ENCODE assay signal across 23 cellular contexts in the genomic region with DNA sequence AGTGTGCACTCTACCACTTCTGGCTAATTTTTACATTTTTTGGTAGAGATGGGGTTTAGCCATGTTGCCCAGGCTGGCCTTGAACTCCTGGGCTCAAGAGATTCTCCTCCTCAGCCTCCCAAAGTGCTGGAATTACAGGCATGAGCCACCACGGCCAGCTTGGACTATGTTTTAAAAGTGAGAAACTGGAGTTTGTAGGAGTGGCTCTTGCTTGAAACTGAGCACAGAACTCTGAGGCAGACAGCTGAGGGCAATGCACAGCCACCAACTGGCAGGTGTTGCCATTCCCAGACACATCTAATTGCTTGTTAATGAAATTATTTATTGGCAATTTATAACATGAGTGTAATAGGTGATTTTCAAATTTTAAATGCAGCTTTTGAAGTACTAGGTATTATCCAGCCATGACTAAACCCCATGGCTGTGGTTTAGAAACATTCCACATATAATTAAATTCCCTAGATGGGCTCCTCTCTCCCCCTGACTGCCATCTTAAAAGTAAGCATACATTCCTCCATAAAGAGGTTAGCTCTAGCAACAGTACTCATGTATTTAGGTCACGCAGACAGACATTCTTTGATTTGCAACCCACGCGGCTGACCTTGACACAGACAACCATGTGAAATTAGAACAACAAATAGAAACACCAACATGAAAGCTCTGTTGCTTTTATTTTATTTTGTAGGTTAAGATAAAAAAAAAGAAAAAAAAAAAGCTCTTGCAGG. TPM values are rescaled to one million over a fixed set of nuclear protein-coding genes. Genes with fewer than 3 reads are reported as not detected.
DNase-seq lines count a peak whose midpoint lies in the region; ATAC-seq and TF ChIP-seq lines count a peak whose summit lies in the region.
"Had no signal": no experiment of that assay in that cellular context is flagged by ENCODE, and none has a peak within 500 bp of the region (broad histone marks: within the 10 kb centered on the region; RNA-seq: fewer than 3 reads in every experiment).

No MANE protein-coding gene starts in this region.

- no peaks in the 10 kb centered on the region for H3K36me3 ChIP-seq in SK-N-SH (replicated peaks in 1 of 2; ENCODE audit: control insufficient read depth in 1 of 2, insufficient read depth in 2 of 2, low read length in 1 of 2)
- H3K36me3 ChIP-seq in effector memory CD4-positive, alpha-beta T cell (ENCODE audit: control insufficient read depth, insufficient read depth, low read length): no peaks in the 10 kb centered on the region
- H3K36me3 ChIP-seq: colonic mucosa, gastroesophageal sphincter, ovary had no signal

- H3K4me1 ChIP-seq in SK-N-SH (ENCODE audit: control insufficient read depth in 1 of 2, insufficient read depth in 2 of 2, low read depth in 1 of 2, low read length in 1 of 2): peaks cover 0 to 4% of the 10 kb centered on the region in 2 experiments; a peak in 2 of 4 replicates
- H3K4me1 ChIP-seq in effector memory CD4-positive, alpha-beta T cell (ENCODE audit: control insufficient read depth, insufficient read depth, low read length, poor library complexity, severe bottlenecking): no peaks in the 10 kb centered on the region
- H3K4me1 ChIP-seq: colonic mucosa had no signal

- no peak for TF ChIP-seq EP300 in SK-N-SH (IDR thresholded peaks at IDR 0.05; ENCODE audit: borderline replicate concordance in 1 of 2, low read depth in 1 of 2, low read length in 1 of 2)

- POLR2A ChIA-PET in SK-N-SH (lab: Yijun Ruan, JAX): interaction anchor here (0.8 kb wide), 1 partner anchor 18 kb away, joined by 4 read pairs; no protein-coding TSS in a partner anchor
- POLR2A ChIA-PET in WTC11 (lab: Charles Lee): interaction anchor here (1.6 kb wide), 1 partner anchor 18 kb away, joined by 9 read pairs; no protein-coding TSS in a partner anchor

- peaks cover 2% of the 10 kb centered on the region; the same call in 1 of the 2 replicates for H3K27me3 Mint-ChIP-seq in WTC11 (ENCODE audit: low read depth)
- H3K27me3 Mint-ChIP-seq: activated CD4-positive, alpha-beta memory T cell treated with anti-CD3 and anti-CD28 coated beads for 36 hours; activated naive CD8-positive, alpha-beta T cell treated with anti-CD3 and anti-CD28 coated beads, Interleukin-2, amount 10 ng/mL, durations not matched to agents 7 days and 5 days; CD4-positive, alpha-beta memory T cell had no signal

- H3K27me3 ChIP-seq in SK-N-SH (ENCODE audit: insufficient read depth): no peaks in the 10 kb centered on the region
- no peaks in the 10 kb centered on the region for H3K27me3 ChIP-seq in effector memory CD4-positive, alpha-beta T cell (replicated peaks; ENCODE audit: control insufficient read depth, insufficient read depth, low read length, poor library complexity, severe bottlenecking)
- H3K27me3 ChIP-seq: colonic mucosa, gastroesophageal sphincter, ovary had no signal

- no peak overlapping the region for H3K9ac ChIP-seq in SK-N-SH

- CTCF ChIA-PET in SK-N-SH (lab: Yijun Ruan, JAX) (interaction anchor here (0.8 to 1.0 kb wide), 2 partner anchors 12 to 199 kb away, joined by 4 read pairs; no protein-coding TSS in a partner anchor), WTC11 (lab: Charles Lee) (interaction anchor here (2.1 kb wide), 1 partner anchor 19 kb away, joined by 8 read pairs; no protein-coding TSS in a partner anchor)

- TF ChIP-seq CTCF in SK-N-SH (IDR thresholded peaks at IDR 0.05): no peak
- no peak for TF ChIP-seq CTCF in WTC11 (IDR thresholded peaks at IDR 0.05)

- H3K9me3 Mint-ChIP-seq in WTC11: peaks cover 27% of the 10 kb centered on the region

- no peak overlapping the region for H2AFZ ChIP-seq in SK-N-SH (ENCODE audit: low read depth)

- TF ChIP-seq RAD21 in SK-N-SH (IDR thresholded peaks at IDR 0.05; ENCODE audit: low read length): no peak

- peak; percentile 97 for ATAC-seq in SK-N-SH treated with all-trans-retinoic acid at 6 μM for 48 hours
- ATAC-seq in WTC11: 0 out of 2 replicates have a peak, but pooled peaks have one; percentile 18
- ATAC-seq: gastroesophageal sphincter, K562, PC-3 had no signal

- peak overlapping the region in 1 of 2 experiments; percentile 34; a peak in 1 of 4 replicates for H3K27ac ChIP-seq in SK-N-SH (ENCODE audit: low read depth in 2 of 2, low read length in 1 of 2)
- no peak overlapping the region for H3K27ac ChIP-seq in effector memory CD4-positive, alpha-beta T cell (ENCODE audit: insufficient read depth, low read length, poor library complexity, severe bottlenecking)
- H3K27ac ChIP-seq: colonic mucosa, gastroesophageal sphincter, ovary, SK-N-MC had no signal

- H3K4me3 ChIP-seq in SK-N-SH (ENCODE audit: low read depth in 2 of 2, low read length in 1 of 2): no peak overlapping the region
- H3K4me3 ChIP-seq in effector memory CD4-positive, alpha-beta T cell (ENCODE audit: insufficient read depth, low read depth, low read length, poor library complexity, severe bottlenecking): no peak overlapping the region
- H3K4me3 ChIP-seq: colonic mucosa, gastroesophageal sphincter, K562, ovary, SK-N-MC had no signal

- no peaks in the 10 kb centered on the region for H3K9me3 ChIP-seq in SK-N-SH
- H3K9me3 ChIP-seq in effector memory CD4-positive, alpha-beta T cell (ENCODE audit: control insufficient read depth, low read length): no peaks in the 10 kb centered on the region
- H3K9me3 ChIP-seq: colonic mucosa had no signal

- no peaks in the 10 kb centered on the region for H4K20me1 ChIP-seq in SK-N-SH (ENCODE audit: insufficient read depth)

- peaks cover 7% of the 10 kb centered on the region; the same call in 1 of the 2 replicates for H3K79me2 ChIP-seq in SK-N-SH (ENCODE audit: insufficient read depth)

- no peaks in the 10 kb centered on the region for H3K9me2 ChIP-seq in SK-N-SH

- 85% methylated on average over 4 of the region's 4 CpGs for WGBS in SK-N-SH (ENCODE audit: low lambda C conversion rate)

- H3F3A ChIP-seq in SK-N-SH (replicated peaks; ENCODE audit: insufficient read depth): no peaks in the 10 kb centered on the region

- no peak overlapping the region for H3K4me2 ChIP-seq in SK-N-SH

- H3K4me1 Mint-ChIP-seq in WTC11: peaks cover 13% of the 10 kb centered on the region
- H3K4me1 Mint-ChIP-seq: activated naive CD8-positive, alpha-beta T cell treated with anti-CD3 and anti-CD28 coated beads, Interleukin-2, amount 10 ng/mL, durations not matched to agents 7 days and 5 days; immature natural killer cell had no signal

- DNase-seq in SK-N-SH: no peak
- no peak for DNase-seq in WTC11 (ENCODE audit: low spot score)
- peak; percentile 91 for DNase-seq in iris pigment epithelial cell (ENCODE audit: low read depth)
- DNase-seq in retina: peak; percentile 28
- DNase-seq in GM19240 (ENCODE audit: insufficient read length, low spot score): no peak
- no peak for DNase-seq in effector memory CD4-positive, alpha-beta T cell
- DNase-seq in NCI-H526 treated with DMSO at 0.1 percent for 48 hours (lab: John Stamatoyannopoulos, UW): no peak
- DNase-seq: 8988T; activated CD4-positive, alpha-beta memory T cell treated with anti-CD3 and anti-CD28 coated beads for 36 hours; activated naive CD8-positive, alpha-beta T cell treated with anti-CD3 and anti-CD28 coated beads, Interleukin-2, amount 10 ng/mL, durations not matched to agents 7 days and 5 days; activated T-cell treated with anti-CD3 and anti-CD28 coated beads, Interleukin-2, amount 50 U/mL, for 48 hours; CD4-positive, alpha-beta memory T cell; colonic mucosa; immature natural killer cell; NCI-H1048; ovary; PC-3; stimulated activated CD4-positive, alpha-beta T cell treated with anti-CD3 and anti-CD28 coated beads, Interleukin-15, amount 100 ng/mL, for 24 hours; stimulated activated naive CD4-positive, alpha-beta T cell treated with Interleukin-2 at 50 U/mL for 16 hours had no signal

- H3K36me3 Mint-ChIP-seq in WTC11: peaks cover 33% of the 10 kb centered on the region
- H3K36me3 Mint-ChIP-seq: activated naive CD8-positive, alpha-beta T cell treated with anti-CD3 and anti-CD28 coated beads, Interleukin-2, amount 10 ng/mL, durations not matched to agents 7 days and 5 days had no signal

- H3K4me3 Mint-ChIP-seq in WTC11: no peak overlapping the region
- H3K4me3 Mint-ChIP-seq: activated CD4-positive, alpha-beta memory T cell treated with anti-CD3 and anti-CD28 coated beads for 36 hours; activated naive CD8-positive, alpha-beta T cell treated with anti-CD3 and anti-CD28 coated beads, Interleukin-2, amount 10 ng/mL, durations not matched to agents 7 days and 5 days; CD4-positive, alpha-beta memory T cell; immature natural killer cell had no signal

- 0 out of 2 replicates have a peak overlapping the region, but pooled peaks have one; percentile 5 for H3K27ac Mint-ChIP-seq in WTC11
- H3K27ac Mint-ChIP-seq: activated CD4-positive, alpha-beta memory T cell treated with anti-CD3 and anti-CD28 coated beads for 36 hours; activated naive CD8-positive, alpha-beta T cell treated with anti-CD3 and anti-CD28 coated beads, Interleukin-2, amount 10 ng/mL, durations not matched to agents 7 days and 5 days; immature natural killer cell had no signal

TF ChIP-seq in SK-N-SH treated with all-trans-retinoic acid at 6 μM for 48 hours, 23 proteins besides CTCF, POLR2A, EP300 and RAD21 (continues in another document):
- no peak for TF ChIP-seq PPARA (CRISPR knock-in tag; IDR thresholded peaks at IDR 0.05; ENCODE audit: borderline replicate concordance)

TF ChIP-seq in SK-N-SH, 30 proteins besides CTCF, POLR2A, EP300 and RAD21:
- no peak for TF ChIP-seq RXRA (IDR thresholded peaks at IDR 0.05; ENCODE audit: borderline replicate concordance, low read depth)

TF ChIP-seq in WTC11, 78 proteins besides CTCF, POLR2A, EP300 and RAD21 (continues in another document):
- TF ChIP-seq, protein P1, sequence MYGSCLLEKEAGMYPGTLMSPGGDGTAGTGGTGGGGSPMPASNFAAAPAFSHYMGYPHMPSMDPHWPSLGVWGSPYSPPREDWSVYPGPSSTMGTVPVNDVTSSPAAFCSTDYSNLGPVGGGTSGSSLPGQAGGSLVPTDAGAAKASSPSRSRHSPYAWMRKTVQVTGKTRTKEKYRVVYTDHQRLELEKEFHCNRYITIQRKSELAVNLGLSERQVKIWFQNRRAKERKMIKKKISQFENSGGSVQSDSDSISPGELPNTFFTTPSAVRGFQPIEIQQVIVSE (CRISPR knock-in tag; IDR thresholded peaks at IDR 0.05; ENCODE audit: borderline replicate concordance): no peak
- TF ChIP-seq ZNF263 (CRISPR knock-in tag; IDR thresholded peaks at IDR 0.05; ENCODE audit: low read depth): no peak
- TF ChIP-seq, protein P2, sequence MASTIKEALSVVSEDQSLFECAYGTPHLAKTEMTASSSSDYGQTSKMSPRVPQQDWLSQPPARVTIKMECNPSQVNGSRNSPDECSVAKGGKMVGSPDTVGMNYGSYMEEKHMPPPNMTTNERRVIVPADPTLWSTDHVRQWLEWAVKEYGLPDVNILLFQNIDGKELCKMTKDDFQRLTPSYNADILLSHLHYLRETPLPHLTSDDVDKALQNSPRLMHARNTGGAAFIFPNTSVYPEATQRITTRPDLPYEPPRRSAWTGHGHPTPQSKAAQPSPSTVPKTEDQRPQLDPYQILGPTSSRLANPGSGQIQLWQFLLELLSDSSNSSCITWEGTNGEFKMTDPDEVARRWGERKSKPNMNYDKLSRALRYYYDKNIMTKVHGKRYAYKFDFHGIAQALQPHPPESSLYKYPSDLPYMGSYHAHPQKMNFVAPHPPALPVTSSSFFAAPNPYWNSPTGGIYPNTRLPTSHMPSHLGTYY (CRISPR knock-in tag; IDR thresholded peaks at IDR 0.05): no peak

RNA-seq across cellular contexts. Expression of gene PANK1, which starts 19.8 kb away (rescaled TPM):
- 4.2 and 4.9 TPM in 2 replicates for polyA plus RNA-seq in SK-N-SH (2012; rRNA removed)
- polyA plus RNA-seq in SK-N-SH (2012; cell fraction: cytosol; rRNA removed): 3.9 and 4.6 TPM in 2 replicates
- 1.1 and 4.0 TPM in 2 replicates for polyA plus RNA-seq in SK-N-SH (2012; cell fraction: nucleus; rRNA removed)
- 24.9 to 25.8 TPM (median 25.7 TPM) in 3 replicates for total RNA-seq in WTC11 (2021)

Comparison
In these comparisons a context has a peak if more than half of its experiments do, and no peak if none do; other contexts are left out.
1. DNase-seq: peak in iris pigment epithelial cell (single experiment) and retina (single experiment); none in SK-N-SH (single experiment), WTC11 (single experiment), GM19240 (single experiment), effector memory CD4-positive, alpha-beta T cell (0 of 3) and NCI-H526 treated with DMSO at 0.1 percent for 48 hours (single experiment).